ENCODE assay signal across 8 cellular contexts in the genomic region with DNA sequence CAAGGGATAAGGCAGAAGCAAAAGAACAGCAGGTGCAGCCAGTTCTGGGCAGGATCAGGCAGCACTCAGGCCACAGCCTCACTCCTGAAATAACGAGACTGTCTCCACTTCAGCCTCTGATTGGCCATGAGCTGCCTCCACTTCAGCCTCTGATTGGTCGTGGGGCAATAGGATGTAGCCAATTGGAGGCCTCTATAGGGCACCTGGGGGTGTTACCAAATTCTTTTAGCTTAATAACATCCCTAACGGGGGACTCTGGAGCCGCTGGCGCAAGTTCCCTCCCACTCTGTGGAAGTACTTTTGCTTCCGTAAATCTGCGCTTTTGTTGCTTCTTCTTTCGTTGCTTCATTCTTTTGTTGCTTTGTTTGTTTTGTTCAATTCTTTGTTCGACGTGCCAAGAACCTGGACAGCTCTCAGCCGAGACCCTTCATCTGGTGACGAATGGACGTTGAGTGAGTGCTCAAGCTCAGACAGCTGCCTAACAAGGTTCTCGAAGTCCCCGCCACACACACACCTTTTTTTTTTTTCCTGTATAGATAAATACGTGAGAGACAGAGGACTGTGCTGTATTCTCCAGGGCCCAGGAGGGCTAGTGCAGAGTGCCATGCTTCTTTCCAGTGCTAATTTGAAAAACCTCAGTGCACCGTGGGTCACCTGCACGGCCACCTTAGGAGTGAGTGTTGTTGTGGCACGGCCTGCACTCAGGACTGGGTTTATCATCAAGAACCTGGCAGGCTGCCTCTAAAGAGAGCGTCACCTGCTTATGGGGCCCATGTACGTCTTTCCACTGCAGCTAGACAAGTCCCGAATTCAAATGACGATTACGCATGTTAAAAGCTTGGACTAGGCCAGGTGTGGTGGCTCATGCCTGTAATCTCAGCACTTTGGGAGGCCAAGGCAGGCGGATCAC. TPM values are rescaled to one million over a fixed set of nuclear protein-coding genes. Genes with fewer than 3 reads are reported as not detected.
DNase-seq lines count a peak whose midpoint lies in the region; ATAC-seq lines count a peak whose summit lies in the region.

No MANE protein-coding gene starts in this region.

- no peaks in the 10 kb centered on the region for H3K9me3 ChIP-seq in iPS DF 6.9 (ENCODE audit: control insufficient read depth, insufficient read depth, low read length)

- no CpG with 5 or more reads among the region's 25 CpGs for WGBS in iPS DF 6.9 (ENCODE audit: insufficient coverage, insufficient read length)

- no peaks in the 10 kb centered on the region for H3K36me3 ChIP-seq in iPS DF 6.9 (ENCODE audit: control insufficient read depth, insufficient read depth, low read length)

- peak; percentile 46 for DNase-seq in Ammon's horn (ENCODE audit: low spot score)
- DNase-seq in HT1080 (ENCODE audit: low read depth) = peak; percentile 32
- peak; percentile 100 for DNase-seq in SHP77 treated with DMSO at 0.1 percent for 48 hours (lab: John Stamatoyannopoulos, UW)
- peak; percentile 52 for DNase-seq in iPS DF 6.9 (ENCODE audit: low read depth, low spot score)
- no peak for DNase-seq in occipital lobe (lab: John Stamatoyannopoulos, UW)
- DNase-seq in KBM-7 = no peak

- no peak overlapping the region for H3K27ac ChIP-seq in iPS DF 6.9 (ENCODE audit: low read length)

- H3K4me3 ChIP-seq in iPS DF 6.9 (ENCODE audit: low read length) = peak overlapping the region; percentile 20; the same call in 1 of the 2 replicates

- no peaks in the 10 kb centered on the region for H3K27me3 ChIP-seq in iPS DF 6.9 (ENCODE audit: control insufficient read depth, insufficient read depth, low read length)

- H3K4me1 ChIP-seq in iPS DF 6.9 (ENCODE audit: control insufficient read depth, insufficient read depth, low read length) = no peaks in the 10 kb centered on the region; the same call in 1 of the 2 replicates

- in situ Hi-C loops in KBM-7 (cut with MboI; ENCODE audit: low pct_unique_long_range_greater_than_20kb, low sequenced_read_pairs) = no loop called here

- no peak for ATAC-seq in HG03442 (IDR thresholded peaks at IDR 0.05; ENCODE audit: unreplicated experiment)
- no peak for ATAC-seq in GM18909 (IDR thresholded peaks at IDR 0.05; ENCODE audit: poor library complexity, unreplicated experiment)

RNA-seq across cellular contexts. Expression of a gene that starts 32.0 kb away (rescaled TPM):
- 19.5 and 29.7 TPM in 2 replicates for total RNA-seq in HT1080 (2014; rRNA removed; shearing (Covaris generic))
- polyA plus RNA-seq in HT1080 (2015; cell fraction: cytosol; rRNA removed) = 29.6 and 33.3 TPM in 2 replicates
- polyA plus RNA-seq in HT1080 (2015; cell fraction: nucleus; rRNA removed) = 37.9 and 43.0 TPM in 2 replicates
- total RNA-seq in occipital lobe = 32.9 TPM

Comparison
In these comparisons a context has a peak if more than half of its experiments do, and no peak if none do; other contexts are left out.
1. DNase-seq: peak in Ammon's horn (single experiment), HT1080 (single experiment), SHP77 treated with DMSO at 0.1 percent for 48 hours (single experiment) and iPS DF 6.9 (single experiment); none in occipital lobe (single experiment) and KBM-7 (single experiment).